In genomic region chr1:200351826-200352549, GRCh38 we compare ENCODE assay signal across 8 cellular contexts. TPM values are rescaled to one million over a fixed set of nuclear protein-coding genes. Genes with fewer than 3 reads are reported as not detected.
A peak's percentile ranks its signal among the peaks of the same experiment; 100 is the strongest.
DNase-seq lines count a peak whose midpoint lies in the region; ATAC-seq and TF ChIP-seq lines count a peak whose summit lies in the region.

No MANE protein-coding gene starts in this region.

- CTCF ChIA-PET in activated CD8-positive, alpha-beta T cell treated with anti-CD3 and anti-CD28 coated beads for 36 hours (lab: Charles Lee), result interaction anchor here (0.7 kb wide), 1 partner anchor 12 kb away, joined by 3 read pairs; no protein-coding TSS in a partner anchor

- ATAC-seq in HG03439 (IDR thresholded peaks at IDR 0.05; ENCODE audit: unreplicated experiment) (peak; percentile 50), left colon (peak; percentile 61)
- ATAC-seq in activated CD8-positive, alpha-beta T cell treated with anti-CD3 and anti-CD28 coated beads for 36 hours, result peak; percentile 77

- intact Hi-C loops in activated CD8-positive, alpha-beta T cell treated with anti-CD3 and anti-CD28 coated beads for 36 hours (cut with micrococcal nuclease), result no loop called here
- intact Hi-C loops in left colon (cut with DNase I, micrococcal nuclease), result no loop called here

- no peaks in the 10 kb centered on the region for H3K36me3 Mint-ChIP-seq in activated CD8-positive, alpha-beta T cell treated with anti-CD3 and anti-CD28 coated beads for 36 hours (ENCODE audit: low read depth)
- H3K36me3 Mint-ChIP-seq in glutamatergic neuron (ENCODE audit: unreplicated experiment), result no peaks in the 10 kb centered on the region

- POLR2A ChIA-PET in activated CD8-positive, alpha-beta T cell treated with anti-CD3 and anti-CD28 coated beads for 36 hours (lab: Charles Lee), result no interaction called here

- peak overlapping the region; percentile 78 for H3K27ac Mint-ChIP-seq in activated CD8-positive, alpha-beta T cell treated with anti-CD3 and anti-CD28 coated beads for 36 hours
- H3K27ac Mint-ChIP-seq in glutamatergic neuron (ENCODE audit: unreplicated experiment), result no peak overlapping the region

- H3K27me3 Mint-ChIP-seq in activated CD8-positive, alpha-beta T cell treated with anti-CD3 and anti-CD28 coated beads for 36 hours, result no peaks in the 10 kb centered on the region
- H3K27me3 Mint-ChIP-seq in glutamatergic neuron (ENCODE audit: unreplicated experiment), result peaks cover 2% of the 10 kb centered on the region

- peaks cover 29% of the 10 kb centered on the region for H3K4me1 Mint-ChIP-seq in activated CD8-positive, alpha-beta T cell treated with anti-CD3 and anti-CD28 coated beads for 36 hours (ENCODE audit: low read depth)
- peaks cover 2% of the 10 kb centered on the region for H3K4me1 Mint-ChIP-seq in glutamatergic neuron (ENCODE audit: low read depth, unreplicated experiment)

- no peaks in the 10 kb centered on the region for H3K9me3 Mint-ChIP-seq in activated CD8-positive, alpha-beta T cell treated with anti-CD3 and anti-CD28 coated beads for 36 hours
- H3K9me3 Mint-ChIP-seq in glutamatergic neuron (ENCODE audit: unreplicated experiment), result no peaks in the 10 kb centered on the region

- TF ChIP-seq CTCF in activated CD8-positive, alpha-beta T cell treated with anti-CD3 and anti-CD28 coated beads for 36 hours (IDR thresholded peaks at IDR 0.05), result no peak
- TF ChIP-seq CTCF in glutamatergic neuron (IDR thresholded peaks at IDR 0.05; ENCODE audit: partially characterized antibody, unreplicated experiment), result no peak

- peak; percentile 4 for DNase-seq in activated naive CD4-positive, alpha-beta T cell treated with Interleukin-2 at 50 U/mL for 16 hours
- DNase-seq in activated naive CD4-positive, alpha-beta T cell (lab: John Stamatoyannopoulos, UW), result no peak
- peak; percentile 43 for DNase-seq in activated CD8-positive, alpha-beta T cell treated with anti-CD3 and anti-CD28 coated beads for 36 hours
- DNase-seq in left colon (no peak), GDM1 (lab: John Stamatoyannopoulos, UW) (no peak), HUDEP-2 (lab: John Stamatoyannopoulos, UW; ENCODE audit: unreplicated experiment in 76 of 76) (no peak), glutamatergic neuron (no peak)

- peak overlapping the region; percentile 46 for H3K4me3 Mint-ChIP-seq in activated CD8-positive, alpha-beta T cell treated with anti-CD3 and anti-CD28 coated beads for 36 hours
- H3K4me3 Mint-ChIP-seq in glutamatergic neuron (ENCODE audit: unreplicated experiment), result no peak overlapping the region

RNA-seq across cellular contexts. Expression of gene ZNF281, which starts 57.8 kb away (rescaled TPM):
- total RNA-seq in activated CD8-positive, alpha-beta T cell treated with anti-CD3 and anti-CD28 coated beads for 36 hours, result 10 to 100 TPM; 12.0 to 12.2 TPM
- total RNA-seq in left colon (1 to 10 TPM; 6.8 to 9.2 TPM), glutamatergic neuron (ENCODE audit: unreplicated experiment) (32.2 TPM)

Comparison
In these comparisons a context has a peak if more than half of its experiments do, and no peak if none do; other contexts are left out.
1. DNase-seq: peak in activated naive CD4-positive, alpha-beta T cell treated with Interleukin-2 at 50 U/mL for 16 hours (single experiment) and activated CD8-positive, alpha-beta T cell treated with anti-CD3 and anti-CD28 coated beads for 36 hours (single experiment); none in activated naive CD4-positive, alpha-beta T cell (0 of 4), left colon (0 of 2), GDM1 (single experiment), HUDEP-2 (0 of 76) and glutamatergic neuron (single experiment).
2. Peak in every context shown above with its lines, with median percentiles within 50 percentile points of each other: ATAC-seq.